In the genomic region with DNA sequence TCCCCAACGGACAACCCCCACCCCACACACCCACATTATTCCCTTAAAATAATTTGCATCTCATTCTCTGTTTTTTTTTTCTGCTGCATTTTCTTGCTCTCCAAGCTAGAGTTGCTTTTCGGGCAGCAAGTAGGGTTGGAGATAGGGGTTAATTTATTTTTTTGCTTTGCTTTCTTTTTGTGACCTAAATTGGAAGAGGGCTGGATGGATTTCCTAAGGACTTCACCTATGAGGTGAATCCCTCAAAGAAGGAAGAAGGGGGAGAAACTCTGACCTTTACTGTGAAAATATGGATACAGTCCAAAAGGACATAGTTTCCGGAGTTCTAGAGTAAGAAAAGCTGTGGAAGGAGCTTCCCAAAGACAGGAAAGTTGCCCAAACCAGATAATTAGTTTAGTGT, we compare ENCODE assay signal across 31 cellular contexts. TPM values are rescaled to one million over a fixed set of nuclear protein-coding genes. Genes with fewer than 3 reads are reported as not detected.
DNase-seq lines count a peak whose midpoint lies in the region; ATAC-seq, FAIRE-seq and TF ChIP-seq lines count a peak whose summit lies in the region.
"Had no signal": no experiment of that assay in that cellular context is flagged by ENCODE, and none has a peak within 500 bp of the region (broad histone marks: within the 10 kb centered on the region; RNA-seq: fewer than 3 reads in every experiment).

No MANE protein-coding gene starts in this region.

- ATAC-seq in HG03521 (IDR thresholded peaks at IDR 0.05; ENCODE audit: unreplicated experiment), result no peak
- ATAC-seq: heart right ventricle; left lung; natural killer cell; stimulated activated naive CD8-positive, alpha-beta T cell treated with anti-CD3 and anti-CD28 coated beads, Interleukin-15, amount 100 ng/mL, for 72 hours had no signal

- H3K4me3 ChIP-seq in bronchial epithelial cell (ENCODE audit: low read depth, low read length) (no peak overlapping the region), iPS-20b (ENCODE audit: low read length) (peak overlapping the region; percentile 96)
- H3K4me3 ChIP-seq: heart right ventricle, left lung, sigmoid colon had no signal

- no peaks in the 10 kb centered on the region for H3K9me3 ChIP-seq in iPS-20b (ENCODE audit: insufficient read depth, low read depth, low read length)
- H3K9me3 ChIP-seq: heart right ventricle, left lung, sigmoid colon had no signal

- TF ChIP-seq CTCF in bronchial epithelial cell (IDR thresholded peaks at IDR 0.05; ENCODE audit: insufficient read depth, low read length, severe bottlenecking), result no peak

- H3K36me3 ChIP-seq in bronchial epithelial cell (ENCODE audit: control insufficient read depth, insufficient read depth, low read length) (no peaks in the 10 kb centered on the region), iPS-20b (ENCODE audit: insufficient read depth, low read depth, low read length) (peaks cover 46% of the 10 kb centered on the region)
- H3K36me3 ChIP-seq: heart right ventricle, left lung, sigmoid colon had no signal

- H3K27me3 ChIP-seq in bronchial epithelial cell (ENCODE audit: control insufficient read depth, insufficient read depth, low read length), result no peaks in the 10 kb centered on the region
- H3K27me3 ChIP-seq in iPS-20b (ENCODE audit: insufficient read depth, low read length), result peaks cover 8% of the 10 kb centered on the region; the same call in 1 of the 2 replicates

- peak overlapping the region; percentile 93; the same call in 1 of the 2 replicates for H3K9ac ChIP-seq in iPS-20b (ENCODE audit: low read depth, low read length)

- TF ChIP-seq POLR2A in erythroblast (IDR thresholded peaks at IDR 0.05; ENCODE audit: low read length), result no peak

- peak; percentile 45 for DNase-seq in DMS53 (lab: John Stamatoyannopoulos, UW)
- no peak for DNase-seq in DMS53 treated with DMSO at 0.1 percent for 48 hours (lab: John Stamatoyannopoulos, UW; ENCODE audit: unreplicated experiment)
- peak; percentile 31 for DNase-seq in bronchial epithelial cell (ENCODE audit: low read depth)
- no peak for DNase-seq in iPS-NIHi11 (ENCODE audit: low spot score)
- DNase-seq in erythroblast (lab: John Stamatoyannopoulos, UW), result no peak
- DNase-seq: activated CD4-positive, CD25-positive, alpha-beta regulatory T cell treated with anti-CD3 and anti-CD28 coated beads, Interleukin-2, amount 50 U/mL, for 72 hours; activated CD8-positive, alpha-beta memory T cell treated with anti-CD3 and anti-CD28 coated beads for 24 hours; activated gamma-delta T cell; activated T-cell treated with anti-CD3 and anti-CD28 coated beads, Interleukin-2, amount 50 U/mL, for 1 hour; CD4-positive, alpha-beta T cell; DMS 273 treated with DMSO at 0.1 percent for 48 hours; heart right ventricle; immature natural killer cell; Kasumi-1; left lung; MV-4-11; natural killer cell; NCI-H2171; NCI-H524 treated with DMSO at 0.1 percent for 48 hours; sigmoid colon; stimulated activated CD4-positive, alpha-beta T cell treated with anti-CD3 and anti-CD28 coated beads, Interleukin-15, amount 100 ng/mL, for 24 hours; stimulated activated naive CD8-positive, alpha-beta T cell treated with anti-CD3 and anti-CD28 coated beads, Interleukin-15, amount 100 ng/mL, for 72 hours; T-helper 1 cell had no signal

- H3K27ac ChIP-seq in iPS-20b (ENCODE audit: low read length) (no peak overlapping the region), temporal lobe (ENCODE audit: low read depth, low read length) (peak overlapping the region; percentile 86)
- H3K27ac ChIP-seq: 22Rv1, heart right ventricle, left lung had no signal

- FAIRE-seq in bronchial epithelial cell (lab: Jason Lieb, UNC), result no peak
- FAIRE-seq: HTR-8/SVneo, RCC 7860 had no signal

- peaks cover 51% of the 10 kb centered on the region for H3K4me1 ChIP-seq in iPS-20b (ENCODE audit: insufficient read depth, low read length)
- H3K4me1 ChIP-seq: left lung had no signal

RNA-seq across cellular contexts. Expression of a gene that starts 6.7 kb away (rescaled TPM):
- total RNA-seq in bronchial epithelial cell, result 4.5 and 15.4 TPM in 2 replicates
- total RNA-seq in temporal lobe, result 72.0 TPM
- total RNA-seq: CD4-positive, alpha-beta T cell; G401; mesothelial cell of epicardium; natural killer cell had no signal

Comparison
In these comparisons a context has a peak if more than half of its experiments do, and no peak if none do; other contexts are left out.
1. DNase-seq: peak in DMS53 (single experiment) and bronchial epithelial cell (single experiment); none in DMS53 treated with DMSO at 0.1 percent for 48 hours (single experiment), iPS-NIHi11 (single experiment) and erythroblast (0 of 2).